In the genomic region with DNA sequence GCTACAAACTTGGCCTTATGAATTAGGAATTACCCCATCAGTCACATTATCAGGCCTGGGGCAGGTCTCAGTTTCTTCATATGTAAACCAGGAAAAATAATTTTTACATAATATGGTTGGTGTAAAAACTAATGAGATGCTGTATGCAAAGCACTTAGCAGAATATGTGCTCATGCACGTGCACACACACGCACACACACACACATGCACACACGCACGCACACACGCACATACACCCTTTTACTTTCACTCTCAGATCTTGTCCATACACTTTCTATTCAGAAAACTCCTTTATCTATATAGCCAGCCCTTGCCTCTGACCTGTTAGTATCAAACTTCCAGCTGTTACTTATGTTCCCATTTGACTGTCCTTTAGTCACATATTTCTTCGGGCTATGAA, we compare ENCODE assay signal across 24 cellular contexts.
"Had no signal": no experiment of that assay in that cellular context is flagged by ENCODE, and none has a peak within 500 bp of the region (broad histone marks: within the 10 kb centered on the region; RNA-seq: fewer than 3 reads in every experiment).

No MANE protein-coding gene starts in this region.

- H3K27ac ChIP-seq: RWPE1 had no signal

- H3K9me2 ChIP-seq: SK-N-SH had no signal

- DNase-seq: IMR-90, Kasumi-1, KG1, MV-4-11, NCI-H1092, NCI-H1105 treated with DMSO at 0.1 percent for 48 hours, NCI-H1417 treated with DMSO at 0.1 percent for 48 hours, NCI-H146, NCI-H1694 treated with DMSO at 0.1 percent for 48 hours, NCI-H1930, NCI-H2081, NCI-H2107, NCI-H2227 treated with DMSO at 0.1 percent for 48 hours, NCI-H524 treated with DMSO at 0.1 percent for 48 hours, NCI-H69, NCI-H774, PC-3, SHP77, SK-N-SH, T-helper 1 cell, T-helper 17 cell had no signal

- FAIRE-seq: HepG2 had no signal

- ATAC-seq: HepG2, Panc1, PC-3, T-helper 17 cell had no signal

- H3K4me2 ChIP-seq: SK-N-SH had no signal

- H3K9ac ChIP-seq: SK-N-SH had no signal

- H3K9me3 ChIP-seq: SK-N-SH had no signal
